3 cellular contexts compared by ENCODE assay signal in genomic region chr2:119373907-119374745, GRCh38. TPM values are rescaled to one million over a fixed set of nuclear protein-coding genes. Genes with fewer than 3 reads are reported as not detected.
"Had no signal": no experiment of that assay in that cellular context is flagged by ENCODE, and none has a peak within 500 bp of the region (broad histone marks: within the 10 kb centered on the region; RNA-seq: fewer than 3 reads in every experiment).

No MANE protein-coding gene starts in this region.

RNA-seq across cellular contexts. Expression of gene TMEM37, which starts 57.5 kb away (rescaled TPM):
- total RNA-seq: activated CD8-positive, alpha-beta T cell treated with anti-CD3 and anti-CD28 coated beads for 36 hours; activated T-helper 17 cell treated with anti-CD3 and anti-CD28 coated beads, Interleukin-2, amount 50 U/mL, for 72 hours; bronchial epithelial cell had no signal
